ENCODE assay signal across 8 cellular contexts in genomic region chr11:73308003-73308962, GRCh38. TPM values are rescaled to one million over a fixed set of nuclear protein-coding genes. Genes with fewer than 3 reads are reported as not detected.
A peak's percentile ranks its signal among the peaks of the same experiment; 100 is the strongest.
DNase-seq lines count a peak whose midpoint lies in the region; ATAC-seq and TF ChIP-seq lines count a peak whose summit lies in the region.

TSS of gene ARHGEF17 (plus strand) at chr11:73308276. CDS start at chr11:73308639, 363 bp downstream.

- in situ Hi-C loops in ACHN (cut with HindIII; ENCODE audit: low pct_ligation_motif_present, low pct_unique_long_range_greater_than_20kb, low sequenced_read_pairs) = no loop called here

- peak within 1 kb of the TSS; percentile 92 for H3K27ac ChIP-seq in epithelial cell of prostate

- no peaks in the 10 kb centered on the region for H3K36me3 Mint-ChIP-seq in mesothelial cell of epicardium

- no peak for TF ChIP-seq CTCF in mesothelial cell of epicardium (IDR thresholded peaks at IDR 0.05; ENCODE audit: unreplicated experiment)

- ATAC-seq in HG03066 (IDR thresholded peaks at IDR 0.05; ENCODE audit: low read depth, unreplicated experiment) = peak; percentile 33

- peaks cover 51% of the 10 kb centered on the region for H3K4me1 Mint-ChIP-seq in mesothelial cell of epicardium

- H3K4me3 Mint-ChIP-seq in mesothelial cell of epicardium = peak within 1 kb of the TSS; percentile 77

- H3K27ac Mint-ChIP-seq in mesothelial cell of epicardium = peak within 1 kb of the TSS; percentile 94

- DNase-seq in ACHN = peak; percentile 71
- peak; percentile 63 to 84 for DNase-seq in NCI-H446 (lab: John Stamatoyannopoulos, UW)
- DNase-seq in activated CD8-positive, alpha-beta memory T cell treated with anti-CD3 and anti-CD28 coated beads, Interleukin-2, amount 50 U/mL, for 4 hours = peak; percentile 47
- no peak for DNase-seq in epithelial cell of prostate (ENCODE audit: low read depth, low spot score)
- DNase-seq in mesothelial cell of epicardium (ENCODE audit: low spot score in 2 of 2, unreplicated experiment in 2 of 2) = peak; percentile 59 to 66
- DNase-seq in stimulated activated naive CD4-positive, alpha-beta T cell treated with Interleukin-2 at 50 U/mL for 16 hours (lab: John Stamatoyannopoulos, UW) = peak; percentile 45

- H3K9me3 Mint-ChIP-seq in mesothelial cell of epicardium = no peaks in the 10 kb centered on the region

- no peaks in the 10 kb centered on the region for H3K27me3 Mint-ChIP-seq in mesothelial cell of epicardium (ENCODE audit: low read depth)

- peak; percentile 7 for TF ChIP-seq POLR2A in GM18526 (IDR thresholded peaks at IDR 0.05; ENCODE audit: extremely low read depth, insufficient read length)

RNA-seq across cellular contexts. Expression of gene ARHGEF17, which starts in this region (rescaled TPM):
- 136 to 150 TPM (median 140 TPM) in 3 replicates for total RNA-seq in mesothelial cell of epicardium
